16 cellular contexts compared by ENCODE assay signal in genomic region chr3:13429631-13430291, GRCh38.
"Had no signal": no experiment of that assay in that cellular context is flagged by ENCODE, and none has a peak within 500 bp of the region (broad histone marks: within the 10 kb centered on the region; RNA-seq: fewer than 3 reads in every experiment).

No MANE protein-coding gene starts in this region.

- DNase-seq: activated CD4-positive, alpha-beta T cell treated with anti-CD3 and anti-CD28 coated beads for 4 hours; anterior cingulate cortex; caudate nucleus; endodermal cell; foreskin fibroblast; left ventricle myocardium superior; right cardiac atrium; stimulated activated CD4-positive, alpha-beta T cell treated with anti-CD3 and anti-CD28 coated beads, Interleukin-2, amount 100 ng/mL, for 24 hours; stimulated activated naive CD8-positive, alpha-beta T cell treated with anti-CD3 and anti-CD28 coated beads, Interleukin-15, Interleukin-2, amounts not matched to agents 100 U/mL and 50 U/mL, for 24 hours; substantia nigra; tibial artery had no signal

- H3K27me3 ChIP-seq: neural progenitor cell, tibial artery had no signal

- H3K9me3 Mint-ChIP-seq: brain had no signal

- H3K36me3 ChIP-seq: neural progenitor cell, prostate gland, tibial artery had no signal

- H3K4me3 ChIP-seq: neural progenitor cell, prostate gland, tibial artery had no signal

- H3K36me3 Mint-ChIP-seq: brain, neural progenitor cell had no signal

- ATAC-seq: left ventricle myocardium superior; right cardiac atrium; stimulated activated naive CD8-positive, alpha-beta T cell treated with anti-CD3 and anti-CD28 coated beads, Interleukin-15, Interleukin-2, amounts not matched to agents 100 U/mL and 50 U/mL, for 24 hours; WTC11 had no signal

- H3K27ac Mint-ChIP-seq: brain, endodermal cell, neural progenitor cell, WTC11 had no signal

- H3K4me1 ChIP-seq: neural progenitor cell, prostate gland, tibial artery had no signal

- H3K4me3 Mint-ChIP-seq: brain, endodermal cell, neural progenitor cell, WTC11 had no signal

- H3K9me3 ChIP-seq: prostate gland, tibial artery had no signal

- H3K27ac ChIP-seq: epithelial cell of prostate, neural progenitor cell, prostate gland, tibial artery had no signal
